Comparison of ENCODE assay signal across 8 cellular contexts in the genomic region with DNA sequence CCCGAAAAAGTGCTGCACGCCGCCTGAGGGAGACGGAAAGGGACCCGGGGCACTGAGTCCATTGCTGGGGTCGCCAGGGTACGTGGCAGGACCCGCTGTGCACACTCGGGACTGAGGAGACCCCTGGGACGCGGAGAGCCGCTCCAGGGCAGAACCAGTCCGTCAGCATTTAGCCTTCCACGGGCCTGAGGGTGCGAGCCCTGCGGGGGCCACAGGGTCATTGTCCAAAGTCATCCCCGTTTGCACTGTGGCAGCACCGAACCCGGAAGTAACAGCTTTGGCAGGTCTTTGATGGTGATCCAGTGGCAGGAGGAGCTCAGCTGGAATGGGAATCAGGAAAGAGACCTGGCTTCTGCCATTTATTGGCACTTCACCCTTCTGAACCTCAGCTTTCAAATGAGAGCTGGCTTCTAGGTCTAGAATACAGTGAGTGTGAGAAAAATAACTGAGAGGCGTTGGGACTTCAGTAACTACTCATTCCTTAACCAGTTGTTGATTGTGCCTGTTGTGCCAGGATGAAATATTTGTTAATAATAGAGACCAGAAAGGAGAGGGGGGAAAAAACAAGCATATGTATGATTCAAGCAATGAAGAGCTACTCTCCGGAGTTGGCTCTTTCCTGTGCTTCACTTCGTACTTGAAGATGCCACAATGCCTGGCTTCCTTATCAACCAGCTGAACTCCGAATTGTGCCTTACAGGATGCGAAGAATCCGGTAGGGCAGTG. TPM values are rescaled to one million over a fixed set of nuclear protein-coding genes. Genes with fewer than 3 reads are reported as not detected.
A peak's percentile ranks its signal among the peaks of the same experiment; 100 is the strongest.
DNase-seq lines count a peak whose midpoint lies in the region; TF ChIP-seq lines count a peak whose summit lies in the region.

No MANE protein-coding gene starts in this region.

- no peaks in the 10 kb centered on the region for H3K9me3 ChIP-seq in thyroid gland

- peak overlapping the region; percentile 89 to 98 (median 97) for H3K27ac ChIP-seq in thyroid gland

- H3K36me3 ChIP-seq in thyroid gland, result no peaks in the 10 kb centered on the region

- no peaks in the 10 kb centered on the region for H3K27me3 ChIP-seq in thyroid gland

- TF ChIP-seq POLR2A in erythroblast (IDR thresholded peaks at IDR 0.05; ENCODE audit: low read length) (peak; percentile 4), thyroid gland (IDR thresholded peaks at IDR 0.05) (peak in 1 of 2 donors; percentile 8)

- intact Hi-C loops in thyroid gland (cut with DNase I), result loop anchor here (5.0 kb wide), 1 partner anchor 67 kb away; no protein-coding TSS in a partner anchor

- 9 to 13% methylated on average over 8 to 9 of the region's 25 CpGs for WGBS in thyroid gland, 2 donors

- TF ChIP-seq CTCF in GM12865 (IDR thresholded peaks at IDR 0.05; ENCODE audit: insufficient read depth, low read depth, low read length, missing control alignments), result no peak
- no peak for TF ChIP-seq CTCF in HFF-Myc (IDR thresholded peaks at IDR 0.05; ENCODE audit: low read depth, low read length, missing control alignments)
- no peak for TF ChIP-seq CTCF in thyroid gland (IDR thresholded peaks at IDR 0.05)

- peaks cover 18% of the 10 kb centered on the region in 2 donors for H3K4me1 ChIP-seq in thyroid gland

- DNase-seq in GM12865 (ENCODE audit: low read depth), result peak; percentile 55
- no peak for DNase-seq in HFF-Myc (ENCODE audit: extremely low read depth, low read depth)
- peak; percentile 35 for DNase-seq in NCI-H1694 (lab: John Stamatoyannopoulos, UW)
- peak; percentile 73 for DNase-seq in activated CD8-positive, alpha-beta memory T cell treated with anti-CD3 and anti-CD28 coated beads for 24 hours
- DNase-seq in erythroblast (lab: John Stamatoyannopoulos, UW), result peak; percentile 74 to 78
- DNase-seq in midbrain (lab: John Stamatoyannopoulos, UW), result peak; percentile 63
- DNase-seq in thyroid gland, result peak; percentile 64 to 68
- DNase-seq in GF-D8 (lab: John Stamatoyannopoulos, UW), result no peak

- H3K4me3 ChIP-seq in GM12865 (ENCODE audit: low read depth, low read length) (peak overlapping the region; percentile 95), HFF-Myc (replicated peaks; ENCODE audit: low read depth, low read length) (peak overlapping the region; percentile 86), thyroid gland (replicated peaks in 1 of 3) (peak overlapping the region; percentile 63 to 92 (median 90))

RNA-seq across cellular contexts. Expression of gene ARHGAP12, which starts 0.8 kb away (rescaled TPM):
- 10 to 100 TPM; 49.9 to 67.6 (median 60.8) TPM for total RNA-seq in thyroid gland

Comparison
In these comparisons a context has a peak if more than half of its experiments do, and no peak if none do; other contexts are left out.
1. DNase-seq: peak in GM12865 (single experiment), NCI-H1694 (single experiment), activated CD8-positive, alpha-beta memory T cell treated with anti-CD3 and anti-CD28 coated beads for 24 hours (single experiment), erythroblast (2 of 2), midbrain (single experiment) and thyroid gland (2 of 2); none in HFF-Myc (single experiment) and GF-D8 (single experiment).
2. Peak in every context shown above with its lines, with median percentiles within 50 percentile points of each other: H3K4me3 ChIP-seq.